ENCODE assay signal across 12 cellular contexts in the genomic region with DNA sequence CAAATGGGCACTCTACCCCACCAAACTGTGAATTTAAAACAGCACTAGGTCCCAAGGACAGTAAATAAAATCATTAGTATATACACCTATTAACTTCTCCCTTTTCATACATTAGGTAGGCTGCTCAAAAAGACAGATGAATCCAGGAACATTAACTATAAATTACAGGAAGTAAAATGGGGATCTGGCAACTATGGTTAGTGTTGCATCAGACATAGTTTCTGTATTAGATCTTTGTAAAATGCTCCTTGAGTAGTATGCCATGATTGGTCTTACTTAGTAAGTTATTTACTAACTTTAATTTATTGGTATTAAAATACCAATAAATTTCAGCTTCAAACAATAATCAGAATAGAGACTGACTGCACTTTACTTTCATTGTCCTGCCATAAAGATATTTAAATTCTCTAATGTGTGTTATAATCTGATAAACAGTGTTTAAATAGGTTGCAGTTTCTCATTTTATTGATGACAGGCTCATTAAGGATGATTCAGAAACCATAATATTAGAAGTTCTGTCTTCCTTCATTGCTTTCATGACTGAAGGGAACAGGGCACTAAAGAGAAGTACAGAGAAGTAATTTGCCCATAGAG.
DNase-seq lines count a peak whose midpoint lies in the region; TF ChIP-seq lines count a peak whose summit lies in the region.
"Had no signal": no experiment of that assay in that cellular context is flagged by ENCODE, and none has a peak within 500 bp of the region (broad histone marks: within the 10 kb centered on the region; RNA-seq: fewer than 3 reads in every experiment).

No MANE protein-coding gene starts in this region.

- H3K4me3 ChIP-seq in HL-60 (replicated peaks; ENCODE audit: insufficient read depth, low read length) = no peak overlapping the region

- peak; percentile 17 for DNase-seq in AG20443 (ENCODE audit: low spot score)
- peak in 1 of 2 experiments; percentile 47 for DNase-seq in HL-60 (ENCODE audit: low read depth in 1 of 2, low spot score in 1 of 2)
- peak; percentile 88 for DNase-seq in SKM-1 treated with dmso at 0.1 percent for 144 hours (lab: John Stamatoyannopoulos, UW; ENCODE audit: unreplicated experiment)
- DNase-seq in fibroblast of peridontal ligament (ENCODE audit: extremely low read depth) = peak; percentile 53
- no peak for DNase-seq in stimulated activated naive CD4-positive, alpha-beta T cell treated with Interleukin-2 at 50 U/mL for 16 hours (lab: John Stamatoyannopoulos, UW)
- DNase-seq in GM20000 (ENCODE audit: low spot score) = no peak
- no peak for DNase-seq in NCI-H2171 (lab: John Stamatoyannopoulos, UW)
- DNase-seq in activated effector memory CD4-positive, alpha-beta T cell treated with anti-CD3 and anti-CD28 coated beads, Interleukin-2, amount 50 U/mL, for 16 hours = no peak
- DNase-seq: activated CD4-positive, alpha-beta T cell treated with anti-CD3 and anti-CD28 coated beads, Interleukin-2, amount 10 ng/mL, durations not matched to agents 24 days and 14 days; aorta; kidney; NCI-H2029 treated with DMSO at 0.1 percent for 48 hours had no signal

- TF ChIP-seq CTCF in HL-60 (IDR thresholded peaks at IDR 0.05; ENCODE audit: insufficient read depth, low read length) (no peak), GM20000 (IDR thresholded peaks at IDR 0.05; ENCODE audit: extremely low read depth, missing control alignments) (no peak)

- H3K27ac ChIP-seq in HL-60 (replicated peaks) = peak overlapping the region; percentile 50

- H3K27me3 ChIP-seq in HL-60 (ENCODE audit: insufficient read depth, poor library complexity, severe bottlenecking) = no peaks in the 10 kb centered on the region

Comparison
In these comparisons a context has a peak if more than half of its experiments do, and no peak if none do; other contexts are left out.
1. DNase-seq: peak in AG20443 (single experiment), SKM-1 treated with dmso at 0.1 percent for 144 hours (single experiment) and fibroblast of peridontal ligament (single experiment); none in stimulated activated naive CD4-positive, alpha-beta T cell treated with Interleukin-2 at 50 U/mL for 16 hours (single experiment), GM20000 (single experiment), NCI-H2171 (single experiment) and activated effector memory CD4-positive, alpha-beta T cell treated with anti-CD3 and anti-CD28 coated beads, Interleukin-2, amount 50 U/mL, for 16 hours (single experiment).